22 cellular contexts compared by ENCODE assay signal in genomic region chr20:60584221-60584620, GRCh38.
"Had no signal": no experiment of that assay in that cellular context is flagged by ENCODE, and none has a peak within 500 bp of the region (broad histone marks: within the 10 kb centered on the region; RNA-seq: fewer than 3 reads in every experiment).

No MANE protein-coding gene starts in this region.

- H3K4me3 ChIP-seq: ascending aorta, heart left ventricle, ovary, upper lobe of left lung, vagina had no signal

- ATAC-seq: heart left ventricle; naive thymus-derived CD4-positive, alpha-beta T cell; sciatic nerve; stimulated activated effector memory CD8-positive, alpha-beta T cell treated with anti-CD3 and anti-CD28 coated beads, Interleukin-12 subunit alpha, Interleukin-12 subunit beta, amount 100 ng/mL, for 72 hours had no signal

- DNase-seq: activated CD4-positive, alpha-beta T cell treated with anti-CD3 and anti-CD28 coated beads for 4 hours; activated CD4-positive, alpha-beta T cell treated with anti-CD3 and anti-CD28 coated beads, Interleukin-2, amount 50 U/mL, for 4 hours; activated gamma-delta T cell; activated naive CD4-positive, alpha-beta T cell treated with anti-CD3 and anti-CD28 coated beads, Interleukin-2, amount 10 ng/mL, durations not matched to agents 7 days and 5 days; activated naive CD8-positive, alpha-beta T cell treated with anti-CD3 and anti-CD28 coated beads, Interleukin-2, amount 10 ng/mL, durations not matched to agents 7 days and 5 days; activated T-cell treated with anti-CD3 and anti-CD28 coated beads, Interleukin-2, amount 50 U/mL, for 1 hour; dermis blood vessel endothelial cell; effector CD4-positive, alpha-beta T cell; heart left ventricle; immature natural killer cell; midbrain; naive thymus-derived CD4-positive, alpha-beta T cell; ovary; retina; small intestine; stimulated activated CD4-positive, alpha-beta T cell treated with anti-CD3 and anti-CD28 coated beads, Interleukin-4, amount 100 ng/mL, for 24 hours; T-helper 9 cell; upper lobe of left lung had no signal
